13 cellular contexts compared by ENCODE assay signal in the genomic region with DNA sequence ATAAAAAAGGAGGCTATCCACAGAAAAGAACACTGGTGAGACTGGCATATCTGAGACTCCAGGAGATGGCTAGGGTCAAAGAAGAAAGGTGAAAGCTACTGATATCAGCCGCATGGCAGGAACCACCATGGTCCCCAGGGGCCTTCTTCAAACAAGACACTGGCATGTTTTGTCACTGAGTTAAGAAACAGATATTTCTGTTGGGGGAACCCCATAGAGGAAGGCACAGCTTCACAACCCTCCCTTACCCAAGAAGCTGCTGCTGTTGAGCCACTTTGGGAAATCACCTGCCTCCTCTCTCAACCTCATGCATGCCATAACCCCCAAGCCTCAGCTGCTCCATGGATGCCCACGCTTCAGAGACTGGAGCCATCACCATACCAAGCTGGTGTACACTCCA. TPM values are rescaled to one million over a fixed set of nuclear protein-coding genes. Genes with fewer than 3 reads are reported as not detected.
DNase-seq lines count a peak whose midpoint lies in the region; ATAC-seq and TF ChIP-seq lines count a peak whose summit lies in the region.
"Had no signal": no experiment of that assay in that cellular context is flagged by ENCODE, and none has a peak within 500 bp of the region (broad histone marks: within the 10 kb centered on the region; RNA-seq: fewer than 3 reads in every experiment).

No MANE protein-coding gene starts in this region.

- no peak for TF ChIP-seq CTCF in uterus (IDR thresholded peaks at IDR 0.05)

- H3K36me3 ChIP-seq in uterus, result no peaks in the 10 kb centered on the region

- no peaks in the 10 kb centered on the region for H3K9me3 ChIP-seq in uterus

- no peak for TF ChIP-seq POLR2A in uterus (IDR thresholded peaks at IDR 0.05)

- H3K27me3 ChIP-seq in uterus, result no peaks in the 10 kb centered on the region

- H3K27ac ChIP-seq in uterus, result no peak overlapping the region

- ATAC-seq in GM18511 (IDR thresholded peaks at IDR 0.05; ENCODE audit: unreplicated experiment) (peak; percentile 97), GM21423 (IDR thresholded peaks at IDR 0.05; ENCODE audit: unreplicated experiment) (peak; percentile 93), HG03103 (IDR thresholded peaks at IDR 0.05; ENCODE audit: low read depth, unreplicated experiment) (peak; percentile 67)

- intact Hi-C loops in uterus (cut with DNase I; ENCODE audit: low total_unique reads), result no loop called here

- H3K4me3 ChIP-seq in uterus, result no peak overlapping the region

- DNase-seq in germinal center (ENCODE audit: low spot score), result peak; percentile 30
- DNase-seq in NOMO-1 treated with DMSO at 0.1 percent for 48 hours (lab: John Stamatoyannopoulos, UW; ENCODE audit: unreplicated experiment), result no peak
- DNase-seq in ureter (ENCODE audit: low spot score), result no peak
- DNase-seq in T-helper 9 cell, result no peak
- no peak for DNase-seq in uterus
- DNase-seq: activated naive CD8-positive, alpha-beta T cell treated with anti-CD3 and anti-CD28 coated beads, Interleukin-2, amount 10 ng/mL, durations not matched to agents 7 days and 5 days; effector CD8-positive, alpha-beta T cell; stimulated activated CD4-positive, alpha-beta T cell treated with anti-CD3 and anti-CD28 coated beads, Interleukin-12 subunit alpha, Interleukin-12 subunit beta, amount 100 ng/mL, for 4 hours; stimulated activated naive CD4-positive, alpha-beta T cell treated with Interleukin-2 at 50 U/mL for 16 hours had no signal

- H3K4me1 ChIP-seq in uterus, result no peaks in the 10 kb centered on the region

RNA-seq across cellular contexts. Expression of gene BTNL3, which starts 13.3 kb away (rescaled TPM):
- total RNA-seq in ureter, result not detected
- not detected for total RNA-seq in uterus
- total RNA-seq: activated naive CD8-positive, alpha-beta T cell treated with anti-CD3 and anti-CD28 coated beads, Interleukin-2, amount 10 ng/mL, durations not matched to agents 7 days and 5 days; M059J had no signal
